ENCODE assay signal across 15 cellular contexts in the genomic region with DNA sequence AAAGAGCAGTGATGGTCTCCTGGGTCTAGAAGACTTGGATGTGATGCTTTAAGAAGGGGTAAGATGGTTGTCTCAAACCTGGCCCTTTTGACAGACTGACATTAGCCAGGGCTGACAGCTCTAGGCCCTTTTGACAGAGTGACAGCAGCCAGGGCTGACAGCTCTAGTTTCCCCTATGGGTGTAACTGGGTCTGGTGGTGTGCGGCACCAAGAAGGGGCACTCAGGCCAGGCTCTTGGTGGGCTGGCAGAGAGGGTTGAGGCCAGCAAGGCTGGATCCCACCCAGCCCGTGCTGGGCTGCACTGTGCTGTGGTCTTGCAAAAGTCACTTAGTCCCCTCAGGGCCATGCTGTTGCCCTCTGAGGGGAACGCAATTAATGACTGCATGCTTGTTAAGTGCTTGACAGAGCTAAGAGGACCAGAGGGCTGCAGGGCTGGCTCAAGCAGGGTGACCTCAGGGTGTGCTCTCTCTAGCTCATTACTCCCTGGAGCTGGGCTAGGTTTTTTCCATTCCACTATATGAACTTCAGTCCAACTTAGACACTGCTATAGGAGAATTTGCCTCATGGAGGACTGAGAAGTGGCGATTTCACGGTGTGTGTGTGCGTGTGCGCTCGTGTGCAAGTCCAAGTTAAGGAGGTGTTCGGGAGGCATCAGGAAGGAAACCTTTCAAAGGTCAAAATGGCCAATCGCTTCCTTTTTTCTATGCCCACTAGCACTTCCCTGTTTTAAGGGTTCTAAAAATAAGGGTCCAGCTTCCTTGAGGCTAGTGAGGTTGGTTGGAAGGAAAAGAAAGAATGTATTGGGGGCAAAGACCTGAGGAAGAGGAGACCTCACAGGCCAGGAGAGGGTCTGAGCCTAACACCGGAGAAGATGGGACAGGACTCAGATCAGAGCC. TPM values are rescaled to one million over a fixed set of nuclear protein-coding genes. Genes with fewer than 3 reads are reported as not detected.
DNase-seq lines count a peak whose midpoint lies in the region; ATAC-seq and TF ChIP-seq lines count a peak whose summit lies in the region.
"Had no signal": no experiment of that assay in that cellular context is flagged by ENCODE, and none has a peak within 500 bp of the region (broad histone marks: within the 10 kb centered on the region; RNA-seq: fewer than 3 reads in every experiment).

No MANE protein-coding gene starts in this region.

- H3K4me3 Mint-ChIP-seq in CD8-positive, alpha-beta memory T cell, result peak overlapping the region in 2 of 7 donors; percentile 4 to 99
- H3K4me3 Mint-ChIP-seq in HFFc6, result 0 out of 2 replicates have a peak overlapping the region, but pooled peaks have one; percentile 39
- H3K4me3 Mint-ChIP-seq: activated T-cell treated with anti-CD3 and anti-CD28 coated beads, Interleukin-2, amount 50 U/mL, for 4 hours; natural killer cell treated with Interleukin-12 subunit alpha and Interleukin-12 subunit beta and Interleukin-15 and Interleukin-18, amount 100 ng/mL, for 72 hours; stimulated activated naive CD8-positive, alpha-beta T cell treated with anti-CD3 and anti-CD28 coated beads, Interleukin-15, Interleukin-2, amounts not matched to agents 100 ng/mL and 50 ng/mL, for 24 hours had no signal

- H3K4me1 Mint-ChIP-seq in CD8-positive, alpha-beta memory T cell, result peaks cover 71 to 86% (median 71%) of the 10 kb centered on the region in 3 donors
- peaks cover 77% of the 10 kb centered on the region for H3K4me1 Mint-ChIP-seq in HFFc6 (ENCODE audit: low read depth)

- no peaks in the 10 kb centered on the region for H3K27me3 ChIP-seq in CD8-positive, alpha-beta memory T cell (ENCODE audit: insufficient read depth, low read length, poor library complexity, severe bottlenecking)
- H3K27me3 ChIP-seq in neutrophil (no peaks in the 10 kb centered on the region), tibial artery (no peaks in the 10 kb centered on the region)
- H3K27me3 ChIP-seq: adrenal gland, MG63, vagina had no signal

- CTCF ChIA-PET in CD8-positive, alpha-beta memory T cell (lab: Charles Lee), result interaction anchor here (1.0 to 2.4 kb wide), 5 partner anchors 8 to 122 kb away, joined by 3 to 20 read pairs (median 4); no protein-coding TSS in a partner anchor

- TF ChIP-seq CTCF in HFFc6 (IDR thresholded peaks at IDR 0.05), result no peak
- no peak for TF ChIP-seq CTCF in neutrophil (IDR thresholded peaks at IDR 0.05)
- TF ChIP-seq CTCF in tibial artery (IDR thresholded peaks at IDR 0.05), result no peak

- peaks cover 54% of the 10 kb centered on the region for H3K4me1 ChIP-seq in CD8-positive, alpha-beta memory T cell (ENCODE audit: insufficient read depth, low read length)
- H3K4me1 ChIP-seq in neutrophil (ENCODE audit: control insufficient read depth in 1 of 2, insufficient read depth in 1 of 2, low read depth in 1 of 2, low read length in 1 of 2), result peaks cover 65 to 76% of the 10 kb centered on the region in 2 experiments
- peaks cover 0 to 15% (median 5%) of the 10 kb centered on the region in 4 donors for H3K4me1 ChIP-seq in tibial artery

- H3K27me3 Mint-ChIP-seq in CD8-positive, alpha-beta memory T cell, result peaks cover 0 to 1% of the 10 kb centered on the region in 2 donors
- no peaks in the 10 kb centered on the region; the same call in 1 of the 2 replicates for H3K27me3 Mint-ChIP-seq in HFFc6 (ENCODE audit: insufficient read depth)
- H3K27me3 Mint-ChIP-seq: stimulated activated naive CD8-positive, alpha-beta T cell treated with anti-CD3 and anti-CD28 coated beads, Interleukin-15, Interleukin-2, amounts not matched to agents 100 ng/mL and 50 ng/mL, for 24 hours had no signal

- no peaks in the 10 kb centered on the region for H3K9me3 Mint-ChIP-seq in CD8-positive, alpha-beta memory T cell
- peaks cover 4% of the 10 kb centered on the region; the same call in 1 of the 2 replicates for H3K9me3 Mint-ChIP-seq in HFFc6
- H3K9me3 Mint-ChIP-seq: activated T-cell treated with anti-CD3 and anti-CD28 coated beads, Interleukin-2, amount 50 U/mL, for 4 hours; natural killer cell treated with Interleukin-12 subunit alpha and Interleukin-12 subunit beta and Interleukin-15 and Interleukin-18, amount 100 ng/mL, for 72 hours; stimulated activated naive CD8-positive, alpha-beta T cell treated with anti-CD3 and anti-CD28 coated beads, Interleukin-15, Interleukin-2, amounts not matched to agents 100 ng/mL and 50 ng/mL, for 24 hours had no signal

- H3K36me3 Mint-ChIP-seq in CD8-positive, alpha-beta memory T cell, result peaks cover 0 to 17% (median 0%) of the 10 kb centered on the region in 3 donors
- H3K36me3 Mint-ChIP-seq in HFFc6 (ENCODE audit: low read depth), result peaks cover 13% of the 10 kb centered on the region
- H3K36me3 Mint-ChIP-seq: natural killer cell treated with Interleukin-12 subunit alpha and Interleukin-12 subunit beta and Interleukin-15 and Interleukin-18, amount 100 ng/mL, for 72 hours had no signal

- POLR2A ChIA-PET in CD8-positive, alpha-beta memory T cell (lab: Charles Lee), result interaction anchor here (1.5 kb wide), 1 partner anchor 9 kb away, joined by 4 read pairs; no protein-coding TSS in a partner anchor

- ATAC-seq in GM21526 (IDR thresholded peaks at IDR 0.05; ENCODE audit: low FRiP score, unreplicated experiment), result no peak
- ATAC-seq: activated T-cell treated with anti-CD3 and anti-CD28 coated beads, Interleukin-2, amount 50 U/mL, for 4 hours; natural killer cell treated with Interleukin-12 subunit alpha and Interleukin-12 subunit beta and Interleukin-15 and Interleukin-18, amount 100 ng/mL, for 72 hours had no signal

- no peak for DNase-seq in CD8-positive, alpha-beta memory T cell
- DNase-seq in HFFc6, result no peak
- DNase-seq in SKM-1 (lab: John Stamatoyannopoulos, UW; ENCODE audit: unreplicated experiment), result peak; percentile 52
- no peak for DNase-seq in tibial artery
- DNase-seq in iPS-NIHi7 (ENCODE audit: extremely low spot score), result no peak
- DNase-seq: activated T-cell treated with anti-CD3 and anti-CD28 coated beads, Interleukin-2, amount 50 U/mL, for 4 hours; adrenal gland; COR-L47; MG63 had no signal

- H3K27ac Mint-ChIP-seq in CD8-positive, alpha-beta memory T cell, result peak overlapping the region in 7 of 8 donors; percentile 25 to 83 (median 65)
- H3K27ac Mint-ChIP-seq in HFFc6, result peak overlapping the region; percentile 51

- H3K36me3 ChIP-seq in CD8-positive, alpha-beta memory T cell (ENCODE audit: insufficient read depth, low read length), result no peaks in the 10 kb centered on the region
- H3K36me3 ChIP-seq in neutrophil (no peaks in the 10 kb centered on the region), tibial artery (no peaks in the 10 kb centered on the region)
- H3K36me3 ChIP-seq: adrenal gland, vagina had no signal

- intact Hi-C loops in tibial artery (cut with DNase I; ENCODE audit: low total_unique reads), result no loop called here

- no peak overlapping the region for H3K27ac ChIP-seq in CD8-positive, alpha-beta memory T cell (ENCODE audit: low read depth, low read length)
- H3K27ac ChIP-seq in neutrophil (peak overlapping the region; percentile 79), tibial artery (no peak overlapping the region)
- H3K27ac ChIP-seq: adrenal gland, hepatocyte, vagina had no signal

- no peaks in the 10 kb centered on the region for H3K9me3 ChIP-seq in CD8-positive, alpha-beta memory T cell (ENCODE audit: low read length)
- H3K9me3 ChIP-seq in neutrophil (no peaks in the 10 kb centered on the region), tibial artery (no peaks in the 10 kb centered on the region)
- H3K9me3 ChIP-seq: adrenal gland, MG63, vagina had no signal

- H3K4me3 ChIP-seq in CD8-positive, alpha-beta memory T cell (ENCODE audit: low read length), result no peak overlapping the region
- H3K4me3 ChIP-seq in neutrophil (ENCODE audit: low read depth in 1 of 2, low read length in 1 of 2) (peak overlapping the region; percentile 21 to 35), tibial artery (no peak overlapping the region)
- H3K4me3 ChIP-seq: adrenal gland, hepatocyte, MG63, vagina had no signal

RNA-seq across cellular contexts. Expression of gene UBASH3B, which starts 4.4 kb away (rescaled TPM):
- total RNA-seq in CD8-positive, alpha-beta memory T cell, result 10 to 100 TPM; 34.6 to 36.4 TPM
- polyA plus RNA-seq in CD8-positive, alpha-beta memory T cell, result 12.0 TPM
- total RNA-seq in HFFc6 (2021; fragmentation: NEBNext Ultra II Directional; extraction: Animal tissue kit (Norgen Biotek cat#: 25700)), result 10 to 100 TPM; 44.6 to 60.4 (median 52.9) TPM

Comparison
In these comparisons a context has a peak if more than half of its experiments do, and no peak if none do; other contexts are left out.
1. H3K4me3 ChIP-seq: peak in neutrophil (2 of 2); none in CD8-positive, alpha-beta memory T cell (single experiment) and tibial artery (0 of 2).